In the genomic region with DNA sequence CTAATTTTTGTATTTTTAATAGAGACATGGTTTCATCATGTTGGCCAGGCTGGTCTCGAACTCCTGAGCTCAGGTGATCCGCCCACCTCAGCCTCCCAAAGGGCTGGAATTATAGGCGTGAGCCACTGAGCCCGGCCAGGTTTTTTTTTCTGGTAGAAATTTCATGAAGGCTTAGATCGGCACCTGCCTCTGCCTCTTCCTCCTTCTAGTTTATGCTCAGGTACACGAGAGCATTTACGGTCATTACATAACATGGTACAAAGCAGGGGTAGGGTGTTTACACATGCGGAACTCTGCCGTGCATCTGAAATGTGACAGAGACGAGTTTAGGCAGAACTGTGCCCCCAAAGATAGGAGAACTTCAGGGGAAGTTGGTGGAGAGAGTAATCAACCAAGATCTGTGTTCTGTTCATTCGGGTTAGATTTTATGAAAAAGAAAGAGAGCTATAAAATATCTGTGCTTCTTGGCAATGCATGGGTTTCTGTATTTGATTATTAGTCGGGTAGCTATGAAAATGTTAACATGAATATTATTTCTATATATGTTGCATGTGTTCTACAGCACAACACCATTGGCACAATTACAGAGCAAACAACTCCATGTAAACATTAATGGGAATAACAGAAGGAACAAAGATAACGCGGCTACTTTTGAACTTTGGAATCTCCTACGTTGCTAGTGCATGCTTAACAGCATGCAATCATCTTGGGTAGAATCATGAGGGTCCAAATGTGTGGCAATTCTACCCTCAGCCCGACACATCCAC, we compare ENCODE assay signal across 1 cellular context.
TF ChIP-seq lines count a peak whose summit lies in the region.

No MANE protein-coding gene starts in this region.

TF ChIP-seq in HepG2, 621 proteins besides CTCF, POLR2A, EP300 and RAD21 (continued from another document and continues in another):
- TF ChIP-seq NFAT5 (CRISPR knock-in tag; IDR thresholded peaks at IDR 0.05) (no peak), ZNF331 (CRISPR knock-in tag; IDR thresholded peaks at IDR 0.05) (0 out of 2 replicates have a peak, but pooled peaks have one; percentile 63), KLF12 (CRISPR knock-in tag; IDR thresholded peaks at IDR 0.05; ENCODE audit: borderline replicate concordance) (no peak), TGIF2 (CRISPR knock-in tag; IDR thresholded peaks at IDR 0.05) (peak; percentile 36; the same call in 1 of the 2 replicates), ZNF510 (CRISPR knock-in tag; IDR thresholded peaks at IDR 0.05; ENCODE audit: low read depth) (0 out of 2 replicates have a peak, but pooled peaks have one; percentile 66), FOXK2 (IDR thresholded peaks at IDR 0.05) (no peak), NR2F6 (IDR thresholded peaks at IDR 0.05) (no peak), NR2F6 (CRISPR knock-in tag; IDR thresholded peaks at IDR 0.05) (peak; percentile 17; the same call in 1 of the 2 replicates), NFE2L2 (IDR thresholded peaks at IDR 0.05; ENCODE audit: low read length) (no peak), CHD2 (IDR thresholded peaks at IDR 0.05; ENCODE audit: low read depth, low read length) (no peak), ZBTB1 (CRISPR knock-in tag; IDR thresholded peaks at IDR 0.05; ENCODE audit: borderline replicate concordance) (no peak), FOXO1 (CRISPR knock-in tag; IDR thresholded peaks at IDR 0.05) (no peak; the same call in 1 of the 2 replicates), SOX13 (IDR thresholded peaks at IDR 0.05) (no peak), SOX13 (CRISPR knock-in tag; conservative IDR thresholded peaks at IDR 0.05 in 1 of 2, IDR thresholded peaks at IDR 0.05 in 1 of 2) (peak in 1 of 2 experiments; percentile 71; a peak in 2 of 4 replicates), SOX6 (IDR thresholded peaks at IDR 0.05) (no peak), SOX6 (CRISPR knock-in tag; IDR thresholded peaks at IDR 0.05) (peak; percentile 66; the same call in 1 of the 2 replicates), SMARCC2 (IDR thresholded peaks at IDR 0.05) (no peak), ZNF335 (CRISPR knock-in tag; IDR thresholded peaks at IDR 0.05) (peak; percentile 60; the same call in 1 of the 2 replicates), SPEN (CRISPR knock-in tag; IDR thresholded peaks at IDR 0.05; ENCODE audit: low read depth) (no peak), ZZZ3 (CRISPR knock-in tag; IDR thresholded peaks at IDR 0.05; ENCODE audit: borderline replicate concordance) (no peak), CEBPG (CRISPR knock-in tag; IDR thresholded peaks at IDR 0.05) (peak; percentile 54), KLF13 (CRISPR knock-in tag; IDR thresholded peaks at IDR 0.05) (no peak), TIGD3 (CRISPR knock-in tag; IDR thresholded peaks at IDR 0.05; ENCODE audit: borderline replicate concordance) (no peak), MAZ (IDR thresholded peaks at IDR 0.05; ENCODE audit: borderline replicate concordance, low read depth, low read length) (no peak), MAZ (CRISPR knock-in tag; IDR thresholded peaks at IDR 0.05; ENCODE audit: low read depth) (no peak), KMT2B (CRISPR knock-in tag; IDR thresholded peaks at IDR 0.05) (0 out of 2 replicates have a peak, but pooled peaks have one; percentile 24), ZNF773 (CRISPR knock-in tag; IDR thresholded peaks at IDR 0.05; ENCODE audit: borderline replicate concordance) (no peak), PHF21A (CRISPR knock-in tag; IDR thresholded peaks at IDR 0.05) (peak; percentile 55), YEATS4 (CRISPR knock-in tag; IDR thresholded peaks at IDR 0.05; ENCODE audit: borderline replicate concordance) (no peak), ZNF605 (CRISPR knock-in tag; IDR thresholded peaks at IDR 0.05) (0 out of 2 replicates have a peak, but pooled peaks have one; percentile 52), PRPF4 (IDR thresholded peaks at IDR 0.05; ENCODE audit: low read depth, low read length, poor library complexity, severe bottlenecking) (no peak), ZSCAN25 (CRISPR knock-in tag; IDR thresholded peaks at IDR 0.05) (peak; percentile 47; the same call in 1 of the 2 replicates), ZNF3 (CRISPR knock-in tag; IDR thresholded peaks at IDR 0.05) (no peak), SIN3A (IDR thresholded peaks at IDR 0.05; ENCODE audit: borderline replicate concordance, low read depth, low read length) (no peak), KLF6 (CRISPR knock-in tag; IDR thresholded peaks at IDR 0.05) (no peak), AGO2 (optimal IDR thresholded peaks at IDR 0.05; ENCODE audit: low read depth, low read length) (no peak)
- TF ChIP-seq, protein P1, sequence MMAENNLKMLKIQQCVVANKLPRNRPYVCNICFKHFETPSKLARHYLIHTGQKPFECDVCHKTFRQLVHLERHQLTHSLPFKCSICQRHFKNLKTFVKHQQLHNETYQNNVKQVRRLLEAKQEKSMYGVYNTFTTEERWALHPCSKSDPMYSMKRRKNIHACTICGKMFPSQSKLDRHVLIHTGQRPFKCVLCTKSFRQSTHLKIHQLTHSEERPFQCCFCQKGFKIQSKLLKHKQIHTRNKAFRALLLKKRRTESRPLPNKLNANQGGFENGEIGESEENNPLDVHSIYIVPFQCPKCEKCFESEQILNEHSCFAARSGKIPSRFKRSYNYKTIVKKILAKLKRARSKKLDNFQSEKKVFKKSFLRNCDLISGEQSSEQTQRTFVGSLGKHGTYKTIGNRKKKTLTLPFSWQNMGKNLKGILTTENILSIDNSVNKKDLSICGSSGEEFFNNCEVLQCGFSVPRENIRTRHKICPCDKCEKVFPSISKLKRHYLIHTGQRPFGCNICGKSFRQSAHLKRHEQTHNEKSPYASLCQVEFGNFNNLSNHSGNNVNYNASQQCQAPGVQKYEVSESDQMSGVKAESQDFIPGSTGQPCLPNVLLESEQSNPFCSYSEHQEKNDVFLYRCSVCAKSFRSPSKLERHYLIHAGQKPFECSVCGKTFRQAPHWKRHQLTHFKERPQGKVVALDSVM (CRISPR knock-in tag; IDR thresholded peaks at IDR 0.05) = no peak
- TF ChIP-seq, protein P2, sequence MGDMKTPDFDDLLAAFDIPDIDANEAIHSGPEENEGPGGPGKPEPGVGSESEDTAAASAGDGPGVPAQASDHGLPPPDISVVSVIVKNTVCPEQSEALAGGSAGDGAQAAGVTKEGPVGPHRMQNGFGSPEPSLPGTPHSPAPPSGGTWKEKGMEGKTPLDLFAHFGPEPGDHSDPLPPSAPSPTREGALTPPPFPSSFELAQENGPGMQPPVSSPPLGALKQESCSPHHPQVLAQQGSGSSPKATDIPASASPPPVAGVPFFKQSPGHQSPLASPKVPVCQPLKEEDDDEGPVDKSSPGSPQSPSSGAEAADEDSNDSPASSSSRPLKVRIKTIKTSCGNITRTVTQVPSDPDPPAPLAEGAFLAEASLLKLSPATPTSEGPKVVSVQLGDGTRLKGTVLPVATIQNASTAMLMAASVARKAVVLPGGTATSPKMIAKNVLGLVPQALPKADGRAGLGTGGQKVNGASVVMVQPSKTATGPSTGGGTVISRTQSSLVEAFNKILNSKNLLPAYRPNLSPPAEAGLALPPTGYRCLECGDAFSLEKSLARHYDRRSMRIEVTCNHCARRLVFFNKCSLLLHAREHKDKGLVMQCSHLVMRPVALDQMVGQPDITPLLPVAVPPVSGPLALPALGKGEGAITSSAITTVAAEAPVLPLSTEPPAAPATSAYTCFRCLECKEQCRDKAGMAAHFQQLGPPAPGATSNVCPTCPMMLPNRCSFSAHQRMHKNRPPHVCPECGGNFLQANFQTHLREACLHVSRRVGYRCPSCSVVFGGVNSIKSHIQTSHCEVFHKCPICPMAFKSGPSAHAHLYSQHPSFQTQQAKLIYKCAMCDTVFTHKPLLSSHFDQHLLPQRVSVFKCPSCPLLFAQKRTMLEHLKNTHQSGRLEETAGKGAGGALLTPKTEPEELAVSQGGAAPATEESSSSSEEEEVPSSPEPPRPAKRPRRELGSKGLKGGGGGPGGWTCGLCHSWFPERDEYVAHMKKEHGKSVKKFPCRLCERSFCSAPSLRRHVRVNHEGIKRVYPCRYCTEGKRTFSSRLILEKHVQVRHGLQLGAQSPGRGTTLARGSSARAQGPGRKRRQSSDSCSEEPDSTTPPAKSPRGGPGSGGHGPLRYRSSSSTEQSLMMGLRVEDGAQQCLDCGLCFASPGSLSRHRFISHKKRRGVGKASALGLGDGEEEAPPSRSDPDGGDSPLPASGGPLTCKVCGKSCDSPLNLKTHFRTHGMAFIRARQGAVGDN (CRISPR knock-in tag; IDR thresholded peaks at IDR 0.05) = no peak
- TF ChIP-seq, protein P3, sequence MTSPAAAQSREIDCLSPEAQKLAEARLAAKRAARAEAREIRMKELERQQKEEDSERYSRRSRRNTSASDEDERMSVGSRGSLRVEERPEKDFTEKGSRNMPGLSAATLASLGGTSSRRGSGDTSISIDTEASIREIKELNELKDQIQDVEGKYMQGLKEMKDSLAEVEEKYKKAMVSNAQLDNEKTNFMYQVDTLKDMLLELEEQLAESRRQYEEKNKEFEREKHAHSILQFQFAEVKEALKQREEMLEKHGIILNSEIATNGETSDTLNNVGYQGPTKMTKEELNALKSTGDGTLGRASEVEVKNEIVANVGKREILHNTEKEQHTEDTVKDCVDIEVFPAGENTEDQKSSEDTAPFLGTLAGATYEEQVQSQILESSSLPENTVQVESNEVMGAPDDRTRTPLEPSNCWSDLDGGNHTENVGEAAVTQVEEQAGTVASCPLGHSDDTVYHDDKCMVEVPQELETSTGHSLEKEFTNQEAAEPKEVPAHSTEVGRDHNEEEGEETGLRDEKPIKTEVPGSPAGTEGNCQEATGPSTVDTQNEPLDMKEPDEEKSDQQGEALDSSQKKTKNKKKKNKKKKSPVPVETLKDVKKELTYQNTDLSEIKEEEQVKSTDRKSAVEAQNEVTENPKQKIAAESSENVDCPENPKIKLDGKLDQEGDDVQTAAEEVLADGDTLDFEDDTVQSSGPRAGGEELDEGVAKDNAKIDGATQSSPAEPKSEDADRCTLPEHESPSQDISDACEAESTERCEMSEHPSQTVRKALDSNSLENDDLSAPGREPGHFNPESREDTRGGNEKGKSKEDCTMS (CRISPR knock-in tag; conservative IDR thresholded peaks at IDR 0.05) = no peak
- TF ChIP-seq, protein P4, sequence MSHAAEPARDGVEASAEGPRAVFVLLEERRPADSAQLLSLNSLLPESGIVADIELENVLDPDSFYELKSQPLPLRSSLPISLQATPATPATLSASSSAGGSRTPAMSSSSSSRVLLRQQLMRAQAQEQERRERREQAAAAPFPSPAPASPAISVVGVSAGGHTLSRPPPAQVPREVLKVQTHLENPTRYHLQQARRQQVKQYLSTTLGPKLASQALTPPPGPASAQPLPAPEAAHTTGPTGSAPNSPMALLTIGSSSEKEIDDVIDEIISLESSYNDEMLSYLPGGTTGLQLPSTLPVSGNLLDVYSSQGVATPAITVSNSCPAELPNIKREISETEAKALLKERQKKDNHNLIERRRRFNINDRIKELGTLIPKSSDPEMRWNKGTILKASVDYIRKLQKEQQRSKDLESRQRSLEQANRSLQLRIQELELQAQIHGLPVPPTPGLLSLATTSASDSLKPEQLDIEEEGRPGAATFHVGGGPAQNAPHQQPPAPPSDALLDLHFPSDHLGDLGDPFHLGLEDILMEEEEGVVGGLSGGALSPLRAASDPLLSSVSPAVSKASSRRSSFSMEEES (CRISPR knock-in tag; IDR thresholded peaks at IDR 0.05) = 0 out of 2 replicates have a peak, but pooled peaks have one; percentile 27
